In the genomic region with DNA sequence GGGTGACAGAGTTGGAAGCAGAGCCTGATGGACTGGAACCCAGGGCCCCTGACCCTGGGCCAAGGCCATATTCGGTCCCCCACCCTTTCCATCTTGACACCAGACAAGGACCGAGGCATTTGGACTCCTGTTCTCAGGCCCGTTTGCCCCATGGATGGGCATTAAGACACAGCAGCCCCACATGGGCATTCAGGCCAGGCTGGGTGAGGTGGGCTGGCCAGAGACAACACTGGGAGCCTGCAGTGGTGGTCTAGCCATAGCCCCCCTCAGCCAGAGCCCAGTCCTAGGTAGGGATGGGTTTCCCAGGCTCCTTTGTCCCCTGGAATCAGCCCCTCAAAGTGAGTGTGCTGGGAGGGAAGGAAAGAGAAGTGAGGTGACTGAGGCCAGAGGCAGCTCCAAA, we compare ENCODE assay signal across 15 cellular contexts. TPM values are rescaled to one million over a fixed set of nuclear protein-coding genes. Genes with fewer than 3 reads are reported as not detected.
DNase-seq lines count a peak whose midpoint lies in the region; ATAC-seq and TF ChIP-seq lines count a peak whose summit lies in the region.
"Had no signal": no experiment of that assay in that cellular context is flagged by ENCODE, and none has a peak within 500 bp of the region (broad histone marks: within the 10 kb centered on the region; RNA-seq: fewer than 3 reads in every experiment).

No MANE protein-coding gene starts in this region.

- H3K27me3 Mint-ChIP-seq in CD4-positive, CD25-positive, alpha-beta regulatory T cell = no peaks in the 10 kb centered on the region
- no peaks in the 10 kb centered on the region for H3K27me3 Mint-ChIP-seq in Calu3 (ENCODE audit: unreplicated experiment)
- H3K27me3 Mint-ChIP-seq: activated CD4-positive, alpha-beta T cell treated with anti-CD3 and anti-CD28 coated beads for 36 hours; activated naive CD8-positive, alpha-beta T cell had no signal

- peaks cover 22% of the 10 kb centered on the region for H3K4me1 ChIP-seq in CD4-positive, CD25-positive, alpha-beta regulatory T cell (ENCODE audit: control insufficient read depth, insufficient read depth, low read length, poor library complexity, severe bottlenecking)
- H3K4me1 ChIP-seq in heart right ventricle (peaks cover 21 to 69% (median 52%) of the 10 kb centered on the region in 9 donors), parathyroid adenoma (peaks cover 17% of the 10 kb centered on the region)

- H3K4me2 ChIP-seq in parathyroid adenoma (ENCODE audit: low read length) = peak overlapping the region; percentile 90

- H3K27ac Mint-ChIP-seq in CD4-positive, CD25-positive, alpha-beta regulatory T cell = no peak overlapping the region
- no peak overlapping the region for H3K27ac Mint-ChIP-seq in Calu3 (ENCODE audit: unreplicated experiment)
- H3K27ac Mint-ChIP-seq: activated CD4-positive, alpha-beta T cell treated with anti-CD3 and anti-CD28 coated beads for 36 hours had no signal

- no peaks in the 10 kb centered on the region for H3K9me3 Mint-ChIP-seq in CD4-positive, CD25-positive, alpha-beta regulatory T cell
- H3K9me3 Mint-ChIP-seq in Calu3 (ENCODE audit: low read depth, unreplicated experiment) = no peaks in the 10 kb centered on the region

- no peak overlapping the region for H2AFZ ChIP-seq in parathyroid adenoma

- no peaks in the 10 kb centered on the region for H3K9me3 ChIP-seq in CD4-positive, CD25-positive, alpha-beta regulatory T cell (ENCODE audit: control insufficient read depth in 2 of 2, low read length in 2 of 2)
- H3K9me3 ChIP-seq in heart right ventricle (no peaks in the 10 kb centered on the region), parathyroid adenoma (ENCODE audit: control insufficient read depth, low read length) (no peaks in the 10 kb centered on the region)
- H3K9me3 ChIP-seq: SJSA1, testis had no signal

- no peak overlapping the region for H3K4me3 ChIP-seq in CD4-positive, CD25-positive, alpha-beta regulatory T cell (ENCODE audit: low read depth, low read length)
- H3K4me3 ChIP-seq in heart right ventricle (peak overlapping the region in 9 of 10 donors; percentile 63 to 97 (median 93)), parathyroid adenoma (ENCODE audit: low read depth, low read length) (peak overlapping the region; percentile 98)

- DNase-seq in CD4-positive, CD25-positive, alpha-beta regulatory T cell = no peak
- DNase-seq in RWPE1 (ENCODE audit: low spot score) = no peak
- no peak for DNase-seq in heart right ventricle
- no peak for DNase-seq in DMS53 treated with DMSO at 0.1 percent for 48 hours (lab: John Stamatoyannopoulos, UW; ENCODE audit: unreplicated experiment)
- no peak for DNase-seq in Calu3
- no peak for DNase-seq in DMS53 (lab: John Stamatoyannopoulos, UW)
- DNase-seq: activated CD4-positive, alpha-beta T cell treated with anti-CD3 and anti-CD28 coated beads for 36 hours; MM.1S; NCI-H524; stimulated activated CD4-positive, alpha-beta T cell treated with anti-CD3 and anti-CD28 coated beads, Interleukin-4, amount 100 ng/mL, for 24 hours; testis had no signal

- CTCF ChIA-PET in RWPE1 (lab: Yijun Ruan, JAX) = interaction anchor here (0.9 kb wide), 1 partner anchor 10 kb away, joined by 3 read pairs; no protein-coding TSS in a partner anchor
- CTCF ChIA-PET in Calu3 (lab: Charles Lee) = interaction anchor here (0.6 to 1.2 kb wide), 3 partner anchors 12 to 69 kb away, joined by 3 to 5 read pairs (median 4); no protein-coding TSS in a partner anchor

- H3K4me1 Mint-ChIP-seq in CD4-positive, CD25-positive, alpha-beta regulatory T cell = peaks cover 0 to 53% (median 19%) of the 10 kb centered on the region in 4 donors
- peaks cover 66% of the 10 kb centered on the region for H3K4me1 Mint-ChIP-seq in Calu3 (ENCODE audit: low read depth, unreplicated experiment)

- no TSS peak for BruUV-seq in Calu3 (replicated peaks; lab: Mats Ljungman, UMichigan)

- 62 to 63% methylated on average over 3 of the region's 3 CpGs for WGBS in heart right ventricle, 2 donors

- H3K4me3 Mint-ChIP-seq in CD4-positive, CD25-positive, alpha-beta regulatory T cell = peak overlapping the region; percentile 95 to 99 (median 99)
- no peak overlapping the region for H3K4me3 Mint-ChIP-seq in Calu3 (ENCODE audit: low read depth, unreplicated experiment)

- POLR2A ChIA-PET in RWPE1 (lab: Yijun Ruan, JAX; ENCODE audit: low non-redundant PET) = no interaction called here

- no peaks in the 10 kb centered on the region for H3K27me3 ChIP-seq in CD4-positive, CD25-positive, alpha-beta regulatory T cell (ENCODE audit: control insufficient read depth, insufficient read depth, low read length)
- H3K27me3 ChIP-seq in heart right ventricle (no peaks in the 10 kb centered on the region), parathyroid adenoma (ENCODE audit: control insufficient read depth, insufficient read depth, low read length) (no peaks in the 10 kb centered on the region)
- H3K27me3 ChIP-seq: SJSA1, testis had no signal

- peaks cover 26% of the 10 kb centered on the region for H3K36me3 ChIP-seq in CD4-positive, CD25-positive, alpha-beta regulatory T cell (ENCODE audit: control insufficient read depth, insufficient read depth, low read length)
- H3K36me3 ChIP-seq in heart right ventricle (peaks cover 0 to 48% (median 30%) of the 10 kb centered on the region in 9 donors), parathyroid adenoma (ENCODE audit: control insufficient read depth, insufficient read depth, low read length) (no peaks in the 10 kb centered on the region)

- H3K79me2 ChIP-seq in parathyroid adenoma = peaks cover 5% of the 10 kb centered on the region

- no peak for TF ChIP-seq CTCF in RWPE1 (conservative IDR thresholded peaks at IDR 0.05; ENCODE audit: low read depth)
- no peak for TF ChIP-seq CTCF in heart right ventricle (IDR thresholded peaks at IDR 0.05)
- TF ChIP-seq CTCF in parathyroid adenoma (IDR thresholded peaks at IDR 0.05) = no peak
- no peak for TF ChIP-seq CTCF in Calu3 (IDR thresholded peaks at IDR 0.05; ENCODE audit: unreplicated experiment)

- peaks cover 10% of the 10 kb centered on the region for H3K36me3 Mint-ChIP-seq in CD4-positive, CD25-positive, alpha-beta regulatory T cell
- H3K36me3 Mint-ChIP-seq in Calu3 (ENCODE audit: insufficient read depth, unreplicated experiment) = peaks cover 63% of the 10 kb centered on the region
- H3K36me3 Mint-ChIP-seq: activated naive CD8-positive, alpha-beta T cell had no signal

- no peak overlapping the region for H3K27ac ChIP-seq in CD4-positive, CD25-positive, alpha-beta regulatory T cell (ENCODE audit: insufficient read depth, low read length, poor library complexity, severe bottlenecking)
- H3K27ac ChIP-seq in RWPE1 (peak overlapping the region; percentile 85), heart right ventricle (peak overlapping the region in 9 of 10 donors; percentile 10 to 96 (median 93)), parathyroid adenoma (no peak overlapping the region)
- H3K27ac ChIP-seq: SJSA1 had no signal

- intact Hi-C loops in heart right ventricle (cut with DNase I) (loop anchor here in 4 of 10 donors (5.0 to 10.0 kb wide), 3 partner anchors 56 to 198 kb away; a partner anchor contains a TSS), Calu3 (cut with micrococcal nuclease; ENCODE audit: unreplicated experiment) (no loop called here)

- no peak overlapping the region for H3K9ac ChIP-seq in parathyroid adenoma

- no peak for ATAC-seq in CD4-positive, CD25-positive, alpha-beta regulatory T cell (ENCODE audit: low read depth in 2 of 2)
- ATAC-seq in heart right ventricle = no peak
- no peak for ATAC-seq in HG03342 (IDR thresholded peaks at IDR 0.05; ENCODE audit: unreplicated experiment)
- ATAC-seq: activated CD4-positive, alpha-beta T cell treated with anti-CD3 and anti-CD28 coated beads for 36 hours had no signal

RNA-seq across cellular contexts. Expression of a gene that starts 1.6 kb away (rescaled TPM):
- 25.2 TPM for total RNA-seq in CD4-positive, CD25-positive, alpha-beta regulatory T cell
- 10 to 100 TPM; 42.1 to 65.2 (median 54.0) TPM for polyA plus RNA-seq in CD4-positive, CD25-positive, alpha-beta regulatory T cell
- total RNA-seq in heart right ventricle (100 to 1,000 TPM; 161 to 337 (median 231) TPM), Calu3 (2022) (29.5 and 39.1 TPM in 2 replicates)
- 100 to 1,000 TPM in 1 of 2 donors, 10 to 100 TPM in 1; 88.1 to 129 TPM for polyA plus RNA-seq in heart right ventricle

RNA-seq across cellular contexts. Expression of a gene that starts 33.2 kb away (rescaled TPM):
- 0.96 TPM for total RNA-seq in CD4-positive, CD25-positive, alpha-beta regulatory T cell
- polyA plus RNA-seq in CD4-positive, CD25-positive, alpha-beta regulatory T cell = under 1 TPM in 1 of 4 donors, not detected in 3; 0.09 TPM
- total RNA-seq in heart right ventricle (1 to 10 TPM; 1.5 to 3.8 (median 1.9) TPM), Calu3 (2022) (not detected in 2 replicates)
- 1 to 10 TPM; 1.9 to 3.8 TPM for polyA plus RNA-seq in heart right ventricle

RNA-seq across cellular contexts. Expression of a gene that starts 40.8 kb away (rescaled TPM):
- total RNA-seq in CD4-positive, CD25-positive, alpha-beta regulatory T cell = 14.4 TPM
- polyA plus RNA-seq in CD4-positive, CD25-positive, alpha-beta regulatory T cell = 1 to 10 TPM; 1.7 to 3.9 (median 2.7) TPM
- total RNA-seq in heart right ventricle = 10 to 100 TPM; 12.5 to 44.2 (median 22.5) TPM
- 10 to 100 TPM; 26.1 to 39.9 TPM for polyA plus RNA-seq in heart right ventricle
- total RNA-seq in Calu3 (2022) = 539 and 709 TPM in 2 replicates

RNA-seq across cellular contexts. Expression of a gene that starts 53.7 kb away (rescaled TPM):
- total RNA-seq in CD4-positive, CD25-positive, alpha-beta regulatory T cell = 85.4 TPM
- polyA plus RNA-seq in CD4-positive, CD25-positive, alpha-beta regulatory T cell = under 1 TPM; 0.41 to 0.55 (median 0.44) TPM
- 10 to 100 TPM; 17.3 to 45.4 (median 26.9) TPM for total RNA-seq in heart right ventricle
- polyA plus RNA-seq in heart right ventricle = 10 to 100 TPM; 22.4 to 42.7 TPM
- total RNA-seq in Calu3 (2022) = 74.3 and 89.7 TPM in 2 replicates

Comparison
In these comparisons a context has a peak if more than half of its experiments do, and no peak if none do; other contexts are left out.
1. H3K27ac ChIP-seq: peak in RWPE1 (single experiment) and heart right ventricle (9 of 10); none in CD4-positive, CD25-positive, alpha-beta regulatory T cell (single experiment) and parathyroid adenoma (single experiment).
2. RNA of a gene that starts 40.8 kb away (total RNA-seq): 539 to 709 TPM in Calu3; 12.5 to 44.2 TPM in heart right ventricle and 14.4 TPM in CD4-positive, CD25-positive, alpha-beta regulatory T cell (single experiment); every median in the first group is over 10 times any median in the second.